In genomic region chr9:130920233-130920632, GRCh38 we compare ENCODE assay signal across 24 cellular contexts. TPM values are rescaled to one million over a fixed set of nuclear protein-coding genes. Genes with fewer than 3 reads are reported as not detected.
"Had no signal": no experiment of that assay in that cellular context is flagged by ENCODE, and none has a peak within 500 bp of the region (broad histone marks: within the 10 kb centered on the region; RNA-seq: fewer than 3 reads in every experiment).

No MANE protein-coding gene starts in this region.

- H3K4me1 Mint-ChIP-seq: IgD-negative memory B cell had no signal

- H3K4me1 ChIP-seq: SJSA1 had no signal

- H3K9me3 ChIP-seq: SJSA1 had no signal

- H3K27ac Mint-ChIP-seq: IgD-negative memory B cell had no signal

- FAIRE-seq: RCC 7860 had no signal

- H3K27ac ChIP-seq: SJSA1, SK-N-MC had no signal

- H3K36me3 ChIP-seq: SJSA1 had no signal

- H3K4me3 Mint-ChIP-seq: IgD-negative memory B cell had no signal

- H3K36me3 Mint-ChIP-seq: IgD-negative memory B cell had no signal

- H3K4me3 ChIP-seq: SJSA1, SK-N-MC had no signal

- H3K9me3 Mint-ChIP-seq: IgD-negative memory B cell had no signal

- DNase-seq: KBM-7, MV-4-11, NCI-H1048, NCI-H1105, NCI-H1417, NCI-H1436 treated with DMSO at 0.1 percent for 48 hours, NCI-H1694, NCI-H187 treated with DMSO at 0.1 percent for 48 hours, NCI-H2029 treated with DMSO at 0.1 percent for 48 hours, NCI-H226, NCI-H446, NCI-H510A, NCI-H524 treated with DMSO at 0.1 percent for 48 hours, NCI-H69, NCI-H774, Right ventricle myocardium superior, SIG-M5 had no signal

RNA-seq across cellular contexts. Expression of gene FIBCD1, which starts 18.8 kb away (rescaled TPM):
- polyA plus RNA-seq: IgD-negative memory B cell had no signal

RNA-seq across cellular contexts. Expression of gene QRFP, which starts 23.6 kb away (rescaled TPM):
- total RNA-seq: HT1080, LHCN-M2, MCF 10A, Right ventricle myocardium superior, SJSA1 had no signal
- polyA plus RNA-seq: IgD-negative memory B cell had no signal
